In genomic region chr15:58980351-58980939, GRCh38 we compare ENCODE assay signal across 8 cellular contexts. TPM values are rescaled to one million over a fixed set of nuclear protein-coding genes. Genes with fewer than 3 reads are reported as not detected.
DNase-seq lines count a peak whose midpoint lies in the region; ATAC-seq, FAIRE-seq and TF ChIP-seq lines count a peak whose summit lies in the region.

No MANE protein-coding gene starts in this region.

- no peaks in the 10 kb centered on the region for H3K9me3 ChIP-seq in ovary

- ATAC-seq in activated naive CD8-positive, alpha-beta T cell treated with anti-CD3 and anti-CD28 coated beads, Interleukin-2, amount 50 U/mL, for 24 hours = no peak

- H3K36me3 Mint-ChIP-seq in activated CD4-positive, alpha-beta T cell treated with anti-CD3 and anti-CD28 coated beads, Interleukin-2, amount 10 ng/mL, durations not matched to agents 7 days and 5 days (ENCODE audit: low read depth) = no peaks in the 10 kb centered on the region
- H3K36me3 Mint-ChIP-seq in activated naive CD8-positive, alpha-beta T cell treated with anti-CD3 and anti-CD28 coated beads, Interleukin-2, amount 50 U/mL, for 24 hours (ENCODE audit: low read depth) = no peaks in the 10 kb centered on the region

- TF ChIP-seq EP300 in ovary (IDR thresholded peaks at IDR 0.05) = no peak

- CTCF ChIA-PET in activated CD4-positive, alpha-beta T cell treated with anti-CD3 and anti-CD28 coated beads, Interleukin-2, amount 10 ng/mL, durations not matched to agents 7 days and 5 days (lab: Charles Lee) = interaction anchor here (1.0 to 1.7 kb wide), 5 partner anchors 8 to 548 kb away, joined by 3 to 4 read pairs (median 3); no protein-coding TSS in a partner anchor

- H3K27ac Mint-ChIP-seq in activated CD4-positive, alpha-beta T cell treated with anti-CD3 and anti-CD28 coated beads, Interleukin-2, amount 10 ng/mL, durations not matched to agents 7 days and 5 days = peak overlapping the region; percentile 61
- peak overlapping the region; percentile 16 for H3K27ac Mint-ChIP-seq in activated naive CD8-positive, alpha-beta T cell treated with anti-CD3 and anti-CD28 coated beads, Interleukin-2, amount 50 U/mL, for 24 hours

- FAIRE-seq in islet of Langerhans (lab: Jason Lieb, UNC) = peak; percentile 100

- peak in 1 of 3 donors; percentile 28 for TF ChIP-seq CTCF in ovary (IDR thresholded peaks at IDR 0.05)

- no peaks in the 10 kb centered on the region for H3K4me1 ChIP-seq in ovary (ENCODE audit: insufficient read depth)

- intact Hi-C loops in ovary (cut with DNase I) = no loop called here

- H3K4me3 Mint-ChIP-seq in activated CD4-positive, alpha-beta T cell treated with anti-CD3 and anti-CD28 coated beads, Interleukin-2, amount 10 ng/mL, durations not matched to agents 7 days and 5 days = peak overlapping the region; percentile 26
- no peak overlapping the region for H3K4me3 Mint-ChIP-seq in activated naive CD8-positive, alpha-beta T cell treated with anti-CD3 and anti-CD28 coated beads, Interleukin-2, amount 50 U/mL, for 24 hours

- H3K4me3 ChIP-seq in ovary = no peak overlapping the region

- no peak for TF ChIP-seq POLR2A in ovary (IDR thresholded peaks at IDR 0.05)

- H3K27me3 ChIP-seq in ovary = no peaks in the 10 kb centered on the region

- no peaks in the 10 kb centered on the region for H3K36me3 ChIP-seq in ovary

- peaks cover 45% of the 10 kb centered on the region for H3K4me1 Mint-ChIP-seq in activated CD4-positive, alpha-beta T cell treated with anti-CD3 and anti-CD28 coated beads, Interleukin-2, amount 10 ng/mL, durations not matched to agents 7 days and 5 days
- peaks cover 45% of the 10 kb centered on the region for H3K4me1 Mint-ChIP-seq in activated naive CD8-positive, alpha-beta T cell treated with anti-CD3 and anti-CD28 coated beads, Interleukin-2, amount 50 U/mL, for 24 hours

- POLR2A ChIA-PET in activated CD4-positive, alpha-beta T cell treated with anti-CD3 and anti-CD28 coated beads, Interleukin-2, amount 10 ng/mL, durations not matched to agents 7 days and 5 days (lab: Charles Lee) = no interaction called here

- no peak for DNase-seq in activated CD4-positive, alpha-beta T cell treated with anti-CD3 and anti-CD28 coated beads, Interleukin-2, amount 10 ng/mL, durations not matched to agents 7 days and 5 days
- DNase-seq in activated CD4-positive, alpha-beta T cell treated with anti-CD3 and anti-CD28 coated beads, Interleukin-2, amount 50 U/mL, for 48 hours = no peak
- DNase-seq in NCI-H2029 treated with DMSO at 0.1 percent for 48 hours (lab: John Stamatoyannopoulos, UW) = peak; percentile 5
- DNase-seq in activated naive CD8-positive, alpha-beta T cell treated with anti-CD3 and anti-CD28 coated beads, Interleukin-2, amount 50 U/mL, for 24 hours = no peak
- no peak for DNase-seq in COLO829 (ENCODE audit: low spot score)
- no peak for DNase-seq in activated CD8-positive, alpha-beta memory T cell treated with anti-CD3 and anti-CD28 coated beads for 24 hours
- DNase-seq in ovary = no peak

- no peaks in the 10 kb centered on the region for H3K9me3 Mint-ChIP-seq in activated CD4-positive, alpha-beta T cell treated with anti-CD3 and anti-CD28 coated beads, Interleukin-2, amount 10 ng/mL, durations not matched to agents 7 days and 5 days
- H3K9me3 Mint-ChIP-seq in activated naive CD8-positive, alpha-beta T cell treated with anti-CD3 and anti-CD28 coated beads, Interleukin-2, amount 50 U/mL, for 24 hours = no peaks in the 10 kb centered on the region

- peaks cover 5% of the 10 kb centered on the region for H3K27me3 Mint-ChIP-seq in activated CD4-positive, alpha-beta T cell treated with anti-CD3 and anti-CD28 coated beads, Interleukin-2, amount 10 ng/mL, durations not matched to agents 7 days and 5 days
- H3K27me3 Mint-ChIP-seq in activated naive CD8-positive, alpha-beta T cell treated with anti-CD3 and anti-CD28 coated beads, Interleukin-2, amount 50 U/mL, for 24 hours = no peaks in the 10 kb centered on the region

- 3 to 5% (median 3%) methylated on average over 5 of the region's 5 CpGs for WGBS in ovary, 3 donors

- H3K27ac ChIP-seq in ovary = no peak overlapping the region

RNA-seq across cellular contexts. Expression of gene RNF111, which starts 7.0 kb away (rescaled TPM):
- 10 to 100 TPM; 39.2 to 44.2 TPM for total RNA-seq in activated CD4-positive, alpha-beta T cell treated with anti-CD3 and anti-CD28 coated beads, Interleukin-2, amount 10 ng/mL, durations not matched to agents 7 days and 5 days
- total RNA-seq in ovary = 10 to 100 TPM; 12.8 to 47.5 (median 29.3) TPM
- polyA plus RNA-seq in ovary = 10 to 100 TPM; 10.1 to 33.0 TPM

RNA-seq across cellular contexts. Expression of gene SLTM, which starts 47.0 kb away (rescaled TPM):
- 100 to 1,000 TPM; 116 to 128 TPM for total RNA-seq in activated CD4-positive, alpha-beta T cell treated with anti-CD3 and anti-CD28 coated beads, Interleukin-2, amount 10 ng/mL, durations not matched to agents 7 days and 5 days
- 10 to 100 TPM; 59.3 to 76.1 (median 68.0) TPM for total RNA-seq in ovary
- polyA plus RNA-seq in ovary = 10 to 100 TPM; 48.6 to 54.0 TPM
